ENCODE assay signal across 8 cellular contexts in the genomic region with DNA sequence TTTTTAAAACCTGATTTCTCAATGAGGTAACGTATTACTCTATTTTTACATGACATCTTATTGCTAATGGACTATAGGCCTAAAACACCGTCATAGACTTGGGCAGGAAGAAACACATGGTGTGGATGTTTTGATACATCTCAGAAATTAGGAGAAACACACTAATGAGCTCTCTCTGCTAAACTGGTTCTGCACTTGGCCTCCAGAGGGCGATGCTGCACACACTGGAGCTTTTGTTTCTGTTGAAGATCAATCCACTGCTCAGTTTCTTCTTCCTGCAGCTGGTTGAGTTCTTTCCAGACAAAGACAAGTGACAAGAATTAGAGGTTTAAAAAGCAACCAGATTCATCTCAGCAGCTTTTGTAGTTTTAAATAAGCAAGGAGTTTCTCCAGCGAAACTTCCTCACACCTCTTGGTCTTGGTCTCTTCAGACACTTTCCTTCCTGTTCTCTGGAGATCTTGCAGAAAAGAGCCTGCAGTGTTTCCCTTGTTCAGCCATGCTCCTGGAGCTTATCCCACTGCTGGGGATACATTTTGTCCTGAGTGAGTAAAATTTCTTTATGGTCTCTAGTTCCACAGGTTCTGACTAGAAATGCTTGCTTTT.
DNase-seq lines count a peak whose midpoint lies in the region; ATAC-seq and TF ChIP-seq lines count a peak whose summit lies in the region.

No MANE protein-coding gene starts in this region.

- DNase-seq in GM12864 (ENCODE audit: low read depth) = no peak
- peak; percentile 39 for DNase-seq in KBM-7
- DNase-seq in activated CD4-positive, CD25-positive, alpha-beta regulatory T cell treated with anti-CD3 and anti-CD28 coated beads, Interleukin-2, amount 50 U/mL, for 72 hours = peak; percentile 70
- peak; percentile 15 for DNase-seq in cerebellar cortex (ENCODE audit: low spot score)
- DNase-seq in midbrain (lab: John Stamatoyannopoulos, UW) = peak; percentile 49
- DNase-seq in stimulated activated effector memory CD8-positive, alpha-beta T cell treated with anti-CD3 and anti-CD28 coated beads, Interleukin-12 subunit alpha, Interleukin-12 subunit beta, amount 100 ng/mL, for 72 hours (ENCODE audit: low spot score in 2 of 2) = peak; percentile 34 to 74
- no peak for DNase-seq in NCI-H187 (lab: John Stamatoyannopoulos, UW)
- no peak for DNase-seq in NOMO-1 treated with dmso at 0.1 percent for 144 hours (lab: John Stamatoyannopoulos, UW; ENCODE audit: unreplicated experiment)

- H3K9me3 Mint-ChIP-seq in stimulated activated effector memory CD8-positive, alpha-beta T cell treated with anti-CD3 and anti-CD28 coated beads, Interleukin-12 subunit alpha, Interleukin-12 subunit beta, amount 100 ng/mL, for 72 hours = no peaks in the 10 kb centered on the region

- peak overlapping the region; percentile 67 for H3K27ac Mint-ChIP-seq in stimulated activated effector memory CD8-positive, alpha-beta T cell treated with anti-CD3 and anti-CD28 coated beads, Interleukin-12 subunit alpha, Interleukin-12 subunit beta, amount 100 ng/mL, for 72 hours

- H3K4me1 Mint-ChIP-seq in stimulated activated effector memory CD8-positive, alpha-beta T cell treated with anti-CD3 and anti-CD28 coated beads, Interleukin-12 subunit alpha, Interleukin-12 subunit beta, amount 100 ng/mL, for 72 hours = no peaks in the 10 kb centered on the region

- no peak overlapping the region for H3K4me3 ChIP-seq in GM12864 (ENCODE audit: low read depth, low read length)

- in situ Hi-C loops in KBM-7 (cut with MboI; ENCODE audit: low pct_unique_long_range_greater_than_20kb, low sequenced_read_pairs) = no loop called here

- peak; percentile 58 for ATAC-seq in stimulated activated effector memory CD8-positive, alpha-beta T cell treated with anti-CD3 and anti-CD28 coated beads, Interleukin-12 subunit alpha, Interleukin-12 subunit beta, amount 100 ng/mL, for 72 hours

- peaks cover 24% of the 10 kb centered on the region for H3K36me3 Mint-ChIP-seq in stimulated activated effector memory CD8-positive, alpha-beta T cell treated with anti-CD3 and anti-CD28 coated beads, Interleukin-12 subunit alpha, Interleukin-12 subunit beta, amount 100 ng/mL, for 72 hours

- peak; percentile 93 for TF ChIP-seq CTCF in GM12864 (IDR thresholded peaks at IDR 0.05; ENCODE audit: low read depth, low read length, missing control alignments)

- peak overlapping the region; percentile 54 for H3K4me3 Mint-ChIP-seq in stimulated activated effector memory CD8-positive, alpha-beta T cell treated with anti-CD3 and anti-CD28 coated beads, Interleukin-12 subunit alpha, Interleukin-12 subunit beta, amount 100 ng/mL, for 72 hours

Comparison
In these comparisons a context has a peak if more than half of its experiments do, and no peak if none do; other contexts are left out.
1. DNase-seq: peak in KBM-7 (single experiment), activated CD4-positive, CD25-positive, alpha-beta regulatory T cell treated with anti-CD3 and anti-CD28 coated beads, Interleukin-2, amount 50 U/mL, for 72 hours (single experiment), cerebellar cortex (single experiment), midbrain (single experiment) and stimulated activated effector memory CD8-positive, alpha-beta T cell treated with anti-CD3 and anti-CD28 coated beads, Interleukin-12 subunit alpha, Interleukin-12 subunit beta, amount 100 ng/mL, for 72 hours (2 of 2); none in GM12864 (single experiment), NCI-H187 (0 of 2) and NOMO-1 treated with dmso at 0.1 percent for 144 hours (single experiment).